In the genomic region with DNA sequence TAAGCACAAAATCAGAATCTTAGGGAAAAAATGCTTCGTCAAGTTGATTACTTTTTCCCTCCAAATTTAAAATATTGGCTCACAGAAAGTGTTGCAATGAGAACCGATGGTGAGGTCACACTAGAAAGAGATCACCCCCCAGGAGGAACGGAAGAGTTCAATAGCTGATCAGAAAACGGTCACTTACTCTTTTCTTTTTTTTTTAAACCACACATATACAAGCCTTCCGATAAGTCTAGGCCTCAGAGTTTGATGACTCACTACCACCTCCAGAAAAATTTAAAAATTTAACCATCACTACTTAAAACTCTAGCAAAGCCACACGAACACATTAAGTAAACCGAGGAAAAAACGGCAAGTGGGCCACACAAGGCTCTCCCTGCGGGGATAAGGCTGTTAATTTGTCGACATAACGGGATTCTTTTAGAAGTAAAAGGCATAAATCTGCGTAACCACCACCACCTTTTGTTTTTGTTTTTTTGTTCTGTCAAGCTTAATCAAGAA, we compare ENCODE assay signal across 8 cellular contexts. TPM values are rescaled to one million over a fixed set of nuclear protein-coding genes. Genes with fewer than 3 reads are reported as not detected.
A peak's percentile ranks its signal among the peaks of the same experiment; 100 is the strongest.
DNase-seq lines count a peak whose midpoint lies in the region; FAIRE-seq and TF ChIP-seq lines count a peak whose summit lies in the region.

No MANE protein-coding gene starts in this region.

- peaks cover 62% of the 10 kb centered on the region for H3K79me2 ChIP-seq in GM23248 (ENCODE audit: insufficient read depth)

- H4K20me1 ChIP-seq in GM23248 (ENCODE audit: insufficient read depth) = peaks cover 35% of the 10 kb centered on the region

- no peak for TF ChIP-seq EP300 in ovary (IDR thresholded peaks at IDR 0.05)

- peak overlapping the region; percentile 83 for H3K4me3 ChIP-seq in GM23248
- peak overlapping the region; percentile 81 for H3K4me3 ChIP-seq in epithelial cell of esophagus (ENCODE audit: low read length)
- peak overlapping the region; percentile 93 for H3K4me3 ChIP-seq in ovary

- TF ChIP-seq POLR2A in ovary (IDR thresholded peaks at IDR 0.05) (no peak), H54 (IDR thresholded peaks at IDR 0.05; ENCODE audit: low read depth, low read length) (no peak)

- peak overlapping the region; percentile 100 for H3K9ac ChIP-seq in GM23248

- peak overlapping the region; percentile 89 for H3K4me2 ChIP-seq in GM23248 (ENCODE audit: unreplicated experiment)

- no peak for FAIRE-seq in H54 (lab: Jason Lieb, UNC)

- H3K27me3 ChIP-seq in GM23248 (replicated peaks; ENCODE audit: insufficient read depth) = no peaks in the 10 kb centered on the region
- no peaks in the 10 kb centered on the region for H3K27me3 ChIP-seq in ovary

- H3K27ac ChIP-seq in GM23248 (peak overlapping the region; percentile 93), ovary (peak overlapping the region in 1 of 2 donors; percentile 45)

- H3F3A ChIP-seq in GM23248 (ENCODE audit: insufficient read depth) = peaks cover 56% of the 10 kb centered on the region

- H3K36me3 ChIP-seq in GM23248 (ENCODE audit: low read depth) = peaks cover 12% of the 10 kb centered on the region
- H3K36me3 ChIP-seq in ovary = no peaks in the 10 kb centered on the region

- 1 to 4% methylated on average over 12 of the region's 12 CpGs for WGBS in GM23248 (ENCODE audit: low coverage in 1 of 2, low lambda C conversion rate in 2 of 2, missing lambda C conversion rate in 2 of 2), 2 experiments
- 10 to 11% (median 11%) methylated on average over 12 of the region's 12 CpGs for WGBS in ovary, 3 donors

- DNase-seq in GM23248 (peak; percentile 91), SIG-M5 (lab: John Stamatoyannopoulos, UW) (peak; percentile 64), epithelial cell of esophagus (ENCODE audit: low read depth) (peak; percentile 28), ovary (no peak), DMS 273 treated with DMSO at 0.1 percent for 48 hours (lab: John Stamatoyannopoulos, UW) (no peak), H54 (ENCODE audit: insufficient read length, low spot score) (no peak), germinal center (ENCODE audit: low spot score) (no peak), 8988T (no peak)

- in situ Hi-C loops in GM23248 (cut with MboI) = no loop called here

- no peaks in the 10 kb centered on the region for H3K9me3 ChIP-seq in GM23248 (ENCODE audit: low read depth)
- H3K9me3 ChIP-seq in ovary = no peaks in the 10 kb centered on the region

- H3K9me2 ChIP-seq in GM23248 (ENCODE audit: insufficient read depth) = no peaks in the 10 kb centered on the region

- TF ChIP-seq CTCF in epithelial cell of esophagus (IDR thresholded peaks at IDR 0.05; ENCODE audit: insufficient read depth, low read depth, low read length, missing control alignments) (no peak), ovary (IDR thresholded peaks at IDR 0.05) (no peak)

- intact Hi-C loops in ovary (cut with DNase I) = no loop called here

- H3K4me1 ChIP-seq in GM23248 (ENCODE audit: insufficient read depth) (peaks cover 50% of the 10 kb centered on the region), ovary (ENCODE audit: insufficient read depth) (peaks cover 11% of the 10 kb centered on the region)

- H2AFZ ChIP-seq in GM23248 = no peak overlapping the region

RNA-seq across cellular contexts. Expression of a gene that starts 1.2 kb away (rescaled TPM):
- total RNA-seq in GM23248 (2014; rRNA removed; shearing (Covaris generic)) = 638 and 670 TPM in 2 replicates
- polyA plus RNA-seq in GM23248 (2016; fragmentation: Nextera tagmentation; extraction: Ambion mirVana) (406 and 420 TPM in 2 replicates), ovary (100 to 1,000 TPM in 1 of 2 donors, 10 to 100 TPM in 1; 73.8 to 165 TPM)
- 100 to 1,000 TPM in 4 of 7 donors, 10 to 100 TPM in 3; 58.7 to 126 (median 107) TPM for total RNA-seq in ovary

RNA-seq across cellular contexts. Expression of a gene that starts 1.5 kb away (rescaled TPM):
- total RNA-seq in GM23248 (2014; rRNA removed; shearing (Covaris generic)) = 0.32 and 3.4 TPM in 2 replicates
- 0.38 and 1.5 TPM in 2 replicates for polyA plus RNA-seq in GM23248 (2016; fragmentation: Nextera tagmentation; extraction: Ambion mirVana)
- 1 to 10 TPM in 5 of 7 donors, under 1 TPM in 2; 0.48 to 1.7 (median 1.2) TPM for total RNA-seq in ovary
- polyA plus RNA-seq in ovary = 1 to 10 TPM; 1.3 to 2.3 TPM

RNA-seq across cellular contexts. Expression of a gene that starts 18.3 kb away (rescaled TPM):
- total RNA-seq in GM23248 (2014; rRNA removed; shearing (Covaris generic)) = 6.3 and 14.8 TPM in 2 replicates
- polyA plus RNA-seq in GM23248 (2016; fragmentation: Nextera tagmentation; extraction: Ambion mirVana) = 23.4 and 24.4 TPM in 2 replicates
- 10 to 100 TPM; 13.7 to 30.4 (median 15.8) TPM for total RNA-seq in ovary
- polyA plus RNA-seq in ovary = 10 to 100 TPM in 1 of 2 donors, 1 to 10 TPM in 1; 8.6 to 21.4 TPM

RNA-seq across cellular contexts. Expression of a gene that starts 18.4 kb away (rescaled TPM):
- total RNA-seq in GM23248 (2014; rRNA removed; shearing (Covaris generic)) = 27.7 and 29.1 TPM in 2 replicates
- 57.4 and 62.9 TPM in 2 replicates for polyA plus RNA-seq in GM23248 (2016; fragmentation: Nextera tagmentation; extraction: Ambion mirVana)
- 10 to 100 TPM; 23.5 to 44.7 (median 33.8) TPM for total RNA-seq in ovary
- 10 to 100 TPM; 36.8 to 51.3 TPM for polyA plus RNA-seq in ovary

RNA-seq across cellular contexts. Expression of a gene that starts 26.6 kb away (rescaled TPM):
- 1,262 and 1,382 TPM in 2 replicates for total RNA-seq in GM23248 (2014; rRNA removed; shearing (Covaris generic))
- polyA plus RNA-seq in GM23248 (2016; fragmentation: Nextera tagmentation; extraction: Ambion mirVana) = 437 and 458 TPM in 2 replicates
- total RNA-seq in ovary = 1,000 to 10,000 TPM; 3,805 to 5,253 (median 4,187) TPM
- polyA plus RNA-seq in ovary = 1,000 to 10,000 TPM; 5,821 to 6,397 TPM

Comparison
In these comparisons a context has a peak if more than half of its experiments do, and no peak if none do; other contexts are left out.
1. DNase-seq: peak in GM23248 (single experiment), SIG-M5 (single experiment) and epithelial cell of esophagus (single experiment); none in ovary (0 of 5), DMS 273 treated with DMSO at 0.1 percent for 48 hours (single experiment), H54 (single experiment), germinal center (single experiment) and 8988T (single experiment).
2. Peak in every context shown above with its lines, with median percentiles within 50 percentile points of each other: H3K4me3 ChIP-seq.